In the genomic region with DNA sequence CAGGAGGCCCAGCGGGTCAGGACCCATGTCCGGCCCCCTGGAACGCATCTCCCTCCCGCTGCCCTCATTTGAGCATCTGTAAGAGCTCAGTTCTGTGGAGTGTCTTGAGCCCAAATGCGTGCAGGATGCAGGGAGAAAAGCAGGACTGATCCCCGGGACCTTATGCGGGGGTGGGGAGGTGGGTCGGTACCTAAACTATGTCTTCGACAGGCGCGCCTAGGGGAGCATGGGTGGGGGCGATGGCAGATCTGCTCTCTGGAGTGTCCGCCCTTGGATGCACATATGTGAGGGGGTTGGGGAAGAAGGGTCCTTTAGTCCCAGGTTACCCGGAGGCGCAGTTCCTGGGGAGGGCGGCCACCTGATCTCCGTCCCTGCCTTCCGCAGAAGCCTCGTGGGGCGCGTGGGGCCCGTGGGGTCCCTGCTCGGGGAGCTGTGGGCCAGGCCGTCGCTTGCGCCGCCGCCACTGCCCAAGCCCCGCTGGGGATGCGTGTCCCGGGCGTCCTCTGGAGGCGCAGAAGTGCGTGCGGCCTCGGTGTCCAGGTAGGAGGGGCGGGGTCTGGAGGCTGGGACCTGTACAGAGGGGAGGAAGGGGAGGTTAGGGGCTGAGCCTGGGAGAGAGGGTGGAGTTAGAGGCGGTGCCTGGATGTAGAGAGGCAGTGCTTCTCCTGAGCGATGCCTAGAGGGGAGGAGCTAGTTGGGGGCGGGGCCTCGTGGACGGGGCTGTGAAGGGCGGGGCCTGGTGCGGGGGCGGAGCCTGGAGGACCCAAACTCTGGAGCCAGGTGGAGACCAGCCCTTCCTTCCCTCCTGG, we compare ENCODE assay signal across 8 cellular contexts. TPM values are rescaled to one million over a fixed set of nuclear protein-coding genes. Genes with fewer than 3 reads are reported as not detected.
A peak's percentile ranks its signal among the peaks of the same experiment; 100 is the strongest.
DNase-seq lines count a peak whose midpoint lies in the region; ATAC-seq and TF ChIP-seq lines count a peak whose summit lies in the region.

No MANE protein-coding gene starts in this region.

- H3K9me3 Mint-ChIP-seq in immature natural killer cell = peaks cover 0 to 3% (median 0%) of the 10 kb centered on the region in 6 donors

- no peak overlapping the region for H3K27ac Mint-ChIP-seq in immature natural killer cell

- H3K27ac ChIP-seq in RWPE1 = no peak overlapping the region

- H3K4me3 Mint-ChIP-seq in immature natural killer cell = peak overlapping the region; percentile 70 to 78 (median 74)

- ATAC-seq in GM21367 (IDR thresholded peaks at IDR 0.05; ENCODE audit: unreplicated experiment) (no peak), GM21423 (IDR thresholded peaks at IDR 0.05; ENCODE audit: unreplicated experiment) (no peak)

- POLR2A ChIA-PET in RWPE1 (lab: Yijun Ruan, JAX; ENCODE audit: low non-redundant PET) = interaction anchor here (0.7 kb wide), 1 partner anchor 246 kb away, joined by 3 read pairs; no protein-coding TSS in a partner anchor

- peaks cover 18 to 27% of the 10 kb centered on the region in 2 donors for H3K4me1 Mint-ChIP-seq in immature natural killer cell

- no peaks in the 10 kb centered on the region for H3K36me3 Mint-ChIP-seq in immature natural killer cell

- CTCF ChIA-PET in RWPE1 (lab: Yijun Ruan, JAX) = interaction anchor here (1.3 kb wide), 1 partner anchor 8 kb away, joined by 6 read pairs; no protein-coding TSS in a partner anchor

- peak; percentile 11 for DNase-seq in NCI-H2196 (lab: John Stamatoyannopoulos, UW; ENCODE audit: unreplicated experiment)
- DNase-seq in NCI-H2196 treated with DMSO at 0.1 percent for 48 hours (lab: John Stamatoyannopoulos, UW; ENCODE audit: unreplicated experiment) = no peak
- peak; percentile 92 for DNase-seq in RWPE1 (ENCODE audit: low spot score)
- peak; percentile 80 for DNase-seq in activated naive CD4-positive, alpha-beta T cell treated with anti-CD3 and anti-CD28 coated beads, Interleukin-2, amount 50 U/mL, for 16 hours
- DNase-seq in immature natural killer cell = peak; percentile 39 to 54 (median 54)
- DNase-seq in stimulated activated CD8-positive, alpha-beta memory T cell treated with anti-CD3 and anti-CD28 coated beads, Interleukin-12 subunit alpha, Interleukin-12 subunit beta, amount 100 ng/mL, for 24 hours (ENCODE audit: extremely low read depth) = peak; percentile 51

- peaks cover 3 to 7% (median 4%) of the 10 kb centered on the region in 3 donors for H3K27me3 Mint-ChIP-seq in immature natural killer cell (ENCODE audit: low read depth in 3 of 3)

- no peak for TF ChIP-seq CTCF in RWPE1 (conservative IDR thresholded peaks at IDR 0.05; ENCODE audit: low read depth)

RNA-seq across cellular contexts. Expression of a gene that starts 2.8 kb away (rescaled TPM):
- not detected for polyA plus RNA-seq in immature natural killer cell

RNA-seq across cellular contexts. Expression of a gene that starts 12.2 kb away (rescaled TPM):
- under 1 TPM in 1 of 3 donors, not detected in 2; 0.21 TPM for polyA plus RNA-seq in immature natural killer cell

RNA-seq across cellular contexts. Expression of a gene that starts 24.9 kb away (rescaled TPM):
- 100 to 1,000 TPM; 242 to 566 (median 301) TPM for polyA plus RNA-seq in immature natural killer cell

RNA-seq across cellular contexts. Expression of a gene that starts 25.6 kb away (rescaled TPM):
- under 1 TPM in 2 of 3 donors, not detected in 1; 0.66 to 0.96 TPM for polyA plus RNA-seq in immature natural killer cell
